17 cellular contexts compared by ENCODE assay signal in genomic region chr7:66246549-66247171, GRCh38. TPM values are rescaled to one million over a fixed set of nuclear protein-coding genes. Genes with fewer than 3 reads are reported as not detected.
DNase-seq lines count a peak whose midpoint lies in the region; ATAC-seq and TF ChIP-seq lines count a peak whose summit lies in the region.
"Had no signal": no experiment of that assay in that cellular context is flagged by ENCODE, and none has a peak within 500 bp of the region (broad histone marks: within the 10 kb centered on the region; RNA-seq: fewer than 3 reads in every experiment).

No MANE protein-coding gene starts in this region.

- TF ChIP-seq CTCF in C4-2B (conservative IDR thresholded peaks at IDR 0.05): no peak
- no peak for TF ChIP-seq CTCF in brain (conservative IDR thresholded peaks at IDR 0.05)

- H3K27me3 Mint-ChIP-seq in brain: no peaks in the 10 kb centered on the region

- peak overlapping the region in 1 of 5 experiments; percentile 2 for H3K4me3 Mint-ChIP-seq in brain

- H3K27me3 ChIP-seq in HUES48 (ENCODE audit: control insufficient read depth, insufficient read depth, low read length): no peaks in the 10 kb centered on the region
- H3K27me3 ChIP-seq: BLaER1 treated with 17β-estradiol and CSF1 and Interleukin-3, amounts not matched to agents 10 nM and 100 nM; MG63 had no signal

- H3K27ac ChIP-seq in C4-2B (peak overlapping the region; percentile 35), HUES48 (ENCODE audit: low read depth, low read length) (peak overlapping the region; percentile 43)
- H3K27ac ChIP-seq: BLaER1 treated with 17β-estradiol and CSF1 and Interleukin-3, amounts not matched to agents 10 nM and 100 nM had no signal

- H3K9me3 ChIP-seq in HUES48 (ENCODE audit: control insufficient read depth, insufficient read depth, low read length): no peaks in the 10 kb centered on the region
- H3K9me3 ChIP-seq: MG63 had no signal

- H3K4me3 ChIP-seq in HUES48 (ENCODE audit: low read depth, low read length): no peak overlapping the region
- H3K4me3 ChIP-seq: BLaER1 treated with 17β-estradiol and CSF1 and Interleukin-3, amounts not matched to agents 10 nM and 100 nM; MG63 had no signal

- no peak for ATAC-seq in GM18907 (IDR thresholded peaks at IDR 0.05; ENCODE audit: unreplicated experiment)
- no peak for ATAC-seq in HG03432 (IDR thresholded peaks at IDR 0.05; ENCODE audit: unreplicated experiment)

- H3K27ac Mint-ChIP-seq in brain: peak overlapping the region in 4 of 5 experiments; percentile 24 to 69 (median 27)

- peaks cover 31% of the 10 kb centered on the region for H3K36me3 Mint-ChIP-seq in brain

- H3K4me1 Mint-ChIP-seq in brain: peaks cover 14% of the 10 kb centered on the region

- no peaks in the 10 kb centered on the region for H3K9me3 Mint-ChIP-seq in brain

- no peaks in the 10 kb centered on the region for H3K36me3 ChIP-seq in HUES48 (ENCODE audit: control insufficient read depth, insufficient read depth, low read length)
- H3K36me3 ChIP-seq: MG63 had no signal

- H3K4me1 ChIP-seq in HUES48 (ENCODE audit: control insufficient read depth, insufficient read depth, low read length): peaks cover 6% of the 10 kb centered on the region; the same call in 1 of the 2 replicates

- peak; percentile 16 for DNase-seq in iPS DF 4.7 (ENCODE audit: extremely low read depth, low spot score)
- DNase-seq in stimulated activated CD4-positive, alpha-beta T cell treated with anti-CD3 and anti-CD28 coated beads, Interleukin-2, amount 100 ng/mL, for 48 hours: no peak
- DNase-seq in activated CD4-positive, alpha-beta T cell treated with anti-CD3 and anti-CD28 coated beads for 48 hours: no peak
- DNase-seq: DND-41; MG63; NCI-H1092; NCI-H1694 treated with DMSO at 0.1 percent for 48 hours; NCI-H345; NCI-H526; NK-92 treated with Interleukin-12 subunit alpha and Interleukin-12 subunit beta, amount 100 ng/mL, for 24 hours; SHP77 treated with DMSO at 0.1 percent for 48 hours had no signal

- H3K9ac ChIP-seq in HUES48 (ENCODE audit: low read depth, low read length): no peak overlapping the region
- H3K9ac ChIP-seq: BLaER1 treated with 17β-estradiol and CSF1 and Interleukin-3, amounts not matched to agents 10 nM and 100 nM had no signal

RNA-seq across cellular contexts. Expression of gene TPST1, which starts 41.5 kb away (rescaled TPM):
- polyA plus RNA-seq in brain (ENCODE audit: insufficient read depth, low read depth, low replicate concordance): 14.6 TPM
